In genomic region chr18:35513181-35513932, GRCh38 we compare ENCODE assay signal across 8 cellular contexts. TPM values are rescaled to one million over a fixed set of nuclear protein-coding genes. Genes with fewer than 3 reads are reported as not detected.
A peak's percentile ranks its signal among the peaks of the same experiment; 100 is the strongest.
DNase-seq lines count a peak whose midpoint lies in the region; ATAC-seq, FAIRE-seq and TF ChIP-seq lines count a peak whose summit lies in the region.
"Had no signal": no experiment of that assay in that cellular context is flagged by ENCODE, and none has a peak within 500 bp of the region (broad histone marks: within the 10 kb centered on the region; RNA-seq: fewer than 3 reads in every experiment).

No MANE protein-coding gene starts in this region.

- H3K9ac ChIP-seq in Karpas-422 (ENCODE audit: low read length), result no peak overlapping the region

- no peaks in the 10 kb centered on the region for H3K9me3 ChIP-seq in Karpas-422 (ENCODE audit: low read length)

- no peak overlapping the region for H3K4me2 ChIP-seq in Karpas-422 (ENCODE audit: low read depth, low read length, poor library complexity, severe bottlenecking)

- FAIRE-seq in HTR-8/SVneo (lab: Jason Lieb, UNC), result no peak

- peak overlapping the region; percentile 17; the same call in 1 of the 2 replicates for H2AFZ ChIP-seq in Karpas-422 (ENCODE audit: low read length)

- H3K4me3 ChIP-seq in Karpas-422 (ENCODE audit: low read length) (no peak overlapping the region), epithelial cell of esophagus (ENCODE audit: low read length) (no peak overlapping the region)

- H3K36me3 ChIP-seq in Karpas-422 (ENCODE audit: insufficient read depth, low read length), result peaks cover 6% of the 10 kb centered on the region; the same call in 1 of the 2 replicates

- no peak for ATAC-seq in GM19351 (IDR thresholded peaks at IDR 0.05; ENCODE audit: unreplicated experiment)

- no peak overlapping the region for H3K27ac ChIP-seq in Karpas-422 (ENCODE audit: low read length)

- no peaks in the 10 kb centered on the region for H4K20me1 ChIP-seq in Karpas-422 (ENCODE audit: insufficient read depth, low read depth, low read length)

- H3K4me1 ChIP-seq in Karpas-422 (ENCODE audit: low read length), result peaks cover 30% of the 10 kb centered on the region

- H3K9me2 ChIP-seq in Karpas-422 (replicated peaks; ENCODE audit: insufficient read depth, low read length), result no peaks in the 10 kb centered on the region

- TF ChIP-seq CTCF in epithelial cell of esophagus (IDR thresholded peaks at IDR 0.05; ENCODE audit: insufficient read depth, low read depth, low read length, missing control alignments), result no peak

- DNase-seq in Karpas-422, result no peak
- DNase-seq in epithelial cell of esophagus (ENCODE audit: low read depth), result peak; percentile 86
- DNase-seq in medulla oblongata (ENCODE audit: extremely low spot score), result peak; percentile 26
- peak; percentile 53 for DNase-seq in ureter (ENCODE audit: low spot score)
- no peak for DNase-seq in HTR-8/SVneo (ENCODE audit: insufficient read length, low spot score)
- DNase-seq in SKM-1 (lab: John Stamatoyannopoulos, UW; ENCODE audit: unreplicated experiment), result no peak
- DNase-seq: stimulated activated CD4-positive, alpha-beta T cell treated with anti-CD3 and anti-CD28 coated beads, Interleukin-1b, Interleukin-23, amount 100 ng/mL, for 48 hours had no signal

- H3K79me2 ChIP-seq in Karpas-422 (ENCODE audit: low read length), result no peaks in the 10 kb centered on the region

- no peaks in the 10 kb centered on the region for H3K27me3 ChIP-seq in Karpas-422 (ENCODE audit: low read length)

RNA-seq across cellular contexts. Expression of gene INO80C, which starts 15.6 kb away (rescaled TPM):
- 83.4 and 108 TPM in 2 replicates for total RNA-seq in Karpas-422 (2014; rRNA removed; shearing (Covaris generic); ENCODE audit: low replicate concordance)
- total RNA-seq in ureter, result 41.7 TPM

Comparison
In these comparisons a context has a peak if more than half of its experiments do, and no peak if none do; other contexts are left out.
1. DNase-seq: peak in epithelial cell of esophagus (single experiment), medulla oblongata (single experiment) and ureter (single experiment); none in Karpas-422 (single experiment), HTR-8/SVneo (single experiment) and SKM-1 (single experiment).